ENCODE assay signal across 1 cellular context in the genomic region with DNA sequence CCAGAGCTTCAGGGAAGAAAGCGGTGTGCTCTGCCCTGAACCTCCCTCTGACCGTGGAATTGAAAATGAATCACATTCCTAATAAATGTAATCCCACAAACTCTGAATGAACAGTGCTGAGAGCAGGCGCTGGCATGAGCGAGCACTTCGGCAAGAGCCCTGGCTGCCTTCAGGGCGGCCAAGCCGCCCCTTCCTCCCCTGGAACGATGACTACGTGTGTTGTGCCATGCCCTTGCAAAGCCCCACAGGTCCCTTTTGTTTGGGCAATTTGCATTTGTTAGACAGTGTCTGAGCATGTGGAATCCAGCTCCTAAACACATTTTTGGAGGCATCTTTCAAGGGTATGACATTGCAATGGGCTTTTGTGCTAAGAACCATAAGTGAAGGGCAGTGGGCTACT.
TF ChIP-seq lines count a peak whose summit lies in the region.

No MANE protein-coding gene starts in this region.

TF ChIP-seq in WTC11, 78 proteins besides CTCF, POLR2A, EP300 and RAD21 (continued from another document):
- TF ChIP-seq, protein P1, sequence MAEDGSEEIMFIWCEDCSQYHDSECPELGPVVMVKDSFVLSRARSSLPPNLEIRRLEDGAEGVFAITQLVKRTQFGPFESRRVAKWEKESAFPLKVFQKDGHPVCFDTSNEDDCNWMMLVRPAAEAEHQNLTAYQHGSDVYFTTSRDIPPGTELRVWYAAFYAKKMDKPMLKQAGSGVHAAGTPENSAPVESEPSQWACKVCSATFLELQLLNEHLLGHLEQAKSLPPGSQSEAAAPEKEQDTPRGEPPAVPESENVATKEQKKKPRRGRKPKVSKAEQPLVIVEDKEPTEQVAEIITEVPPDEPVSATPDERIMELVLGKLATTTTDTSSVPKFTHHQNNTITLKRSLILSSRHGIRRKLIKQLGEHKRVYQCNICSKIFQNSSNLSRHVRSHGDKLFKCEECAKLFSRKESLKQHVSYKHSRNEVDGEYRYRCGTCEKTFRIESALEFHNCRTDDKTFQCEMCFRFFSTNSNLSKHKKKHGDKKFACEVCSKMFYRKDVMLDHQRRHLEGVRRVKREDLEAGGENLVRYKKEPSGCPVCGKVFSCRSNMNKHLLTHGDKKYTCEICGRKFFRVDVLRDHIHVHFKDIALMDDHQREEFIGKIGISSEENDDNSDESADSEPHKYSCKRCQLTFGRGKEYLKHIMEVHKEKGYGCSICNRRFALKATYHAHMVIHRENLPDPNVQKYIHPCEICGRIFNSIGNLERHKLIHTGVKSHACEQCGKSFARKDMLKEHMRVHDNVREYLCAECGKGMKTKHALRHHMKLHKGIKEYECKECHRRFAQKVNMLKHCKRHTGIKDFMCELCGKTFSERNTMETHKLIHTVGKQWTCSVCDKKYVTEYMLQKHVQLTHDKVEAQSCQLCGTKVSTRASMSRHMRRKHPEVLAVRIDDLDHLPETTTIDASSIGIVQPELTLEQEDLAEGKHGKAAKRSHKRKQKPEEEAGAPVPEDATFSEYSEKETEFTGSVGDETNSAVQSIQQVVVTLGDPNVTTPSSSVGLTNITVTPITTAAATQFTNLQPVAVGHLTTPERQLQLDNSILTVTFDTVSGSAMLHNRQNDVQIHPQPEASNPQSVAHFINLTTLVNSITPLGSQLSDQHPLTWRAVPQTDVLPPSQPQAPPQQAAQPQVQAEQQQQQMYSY (CRISPR knock-in tag; IDR thresholded peaks at IDR 0.05): no peak
